ENCODE assay signal across 26 cellular contexts in genomic region chr7:66263936-66264335, GRCh38. TPM values are rescaled to one million over a fixed set of nuclear protein-coding genes. Genes with fewer than 3 reads are reported as not detected.
DNase-seq lines count a peak whose midpoint lies in the region; ATAC-seq, FAIRE-seq and TF ChIP-seq lines count a peak whose summit lies in the region.
"Had no signal": no experiment of that assay in that cellular context is flagged by ENCODE, and none has a peak within 500 bp of the region (broad histone marks: within the 10 kb centered on the region; RNA-seq: fewer than 3 reads in every experiment).

No MANE protein-coding gene starts in this region.

- intact Hi-C loops in endothelial cell of umbilical vein (cut with micrococcal nuclease): no loop called here

- no peak for TF ChIP-seq POLR2A in endothelial cell of umbilical vein (IDR thresholded peaks at IDR 0.05; ENCODE audit: low read depth, low read length)

- H3K27me3 ChIP-seq in endothelial cell of umbilical vein (ENCODE audit: control insufficient read depth in 2 of 2, insufficient read depth in 2 of 2, low read length in 2 of 2): no peaks in the 10 kb centered on the region
- H3K27me3 ChIP-seq: BE2C, BLaER1 had no signal

- no TSS peak for BruUV-seq in endothelial cell of umbilical vein (replicated peaks; lab: Mats Ljungman, UMichigan)

- POLR2A ChIA-PET in endothelial cell of umbilical vein (lab: Charles Lee): no interaction called here

- no peak overlapping the region for H3K27ac ChIP-seq in endothelial cell of umbilical vein (ENCODE audit: insufficient read depth, low read depth, low read length)
- H3K27ac ChIP-seq: BLaER1 had no signal

- H3K4me1 Mint-ChIP-seq in effector memory CD8-positive, alpha-beta T cell (ENCODE audit: low read depth in 2 of 2): no peaks in the 10 kb centered on the region
- H3K4me1 Mint-ChIP-seq: CD14-positive monocyte; CD4-positive, alpha-beta memory T cell; CD4-positive, CD25-positive, alpha-beta regulatory T cell; CD8-positive, alpha-beta memory T cell had no signal

- no peak for ATAC-seq in effector memory CD8-positive, alpha-beta T cell (replicated peaks)
- ATAC-seq: GM12878 had no signal

- DNase-seq in endothelial cell of umbilical vein (ENCODE audit: low read depth, low spot score) (peak; percentile 24), kidney tubule cell (ENCODE audit: low spot score) (peak; percentile 13), GM13977 (ENCODE audit: low spot score) (no peak)
- no peak for DNase-seq in effector memory CD8-positive, alpha-beta T cell
- DNase-seq in effector CD4-positive, alpha-beta T cell: no peak
- DNase-seq: 8988T; ACHN; BE2C; C1 segment of cervical spinal cord; CD4-positive, alpha-beta memory T cell; CD4-positive, CD25-positive, alpha-beta regulatory T cell; CD8-positive, alpha-beta memory T cell; COR-L47; DMS 273 treated with DMSO at 0.1 percent for 48 hours; DMS153; DMS53; DMS79; DND-41; EL; GDM1 had no signal

- dilution Hi-C loops in endothelial cell of umbilical vein (cut with MboI; ENCODE audit: extremely low pct_ligation_motif_present, low sequenced_read_pairs): no loop called here

- H3K79me2 ChIP-seq in endothelial cell of umbilical vein (ENCODE audit: control insufficient read depth, insufficient read depth, low read length): peaks cover 5% of the 10 kb centered on the region

- H3K4me1 ChIP-seq in endothelial cell of umbilical vein (ENCODE audit: control insufficient read depth, extremely low read depth, insufficient read depth, low read length): peaks cover 5% of the 10 kb centered on the region
- H3K4me1 ChIP-seq: BE2C, BLaER1 had no signal

- H3K36me3 ChIP-seq in endothelial cell of umbilical vein (ENCODE audit: control insufficient read depth in 2 of 2, extremely low read depth in 1 of 2, insufficient read depth in 2 of 2, low read length in 2 of 2): no peaks in the 10 kb centered on the region
- H3K36me3 ChIP-seq: BE2C had no signal

- H3K9me3 Mint-ChIP-seq in effector memory CD8-positive, alpha-beta T cell: peaks cover 8 to 9% of the 10 kb centered on the region in 2 donors

- no peak for FAIRE-seq in endothelial cell of umbilical vein (lab: Jason Lieb, UNC)
- FAIRE-seq: A204.1, GM12878, GM12892, GM19239 had no signal

- H3K9me3 ChIP-seq in endothelial cell of umbilical vein (replicated peaks; ENCODE audit: control insufficient read depth, insufficient read depth, low read length): peaks cover 3% of the 10 kb centered on the region

- H4K20me1 ChIP-seq in endothelial cell of umbilical vein (replicated peaks; ENCODE audit: control insufficient read depth, extremely low read depth, insufficient read depth, low read length): no peaks in the 10 kb centered on the region
- H4K20me1 ChIP-seq: BLaER1 had no signal

- TF ChIP-seq CTCF in endothelial cell of umbilical vein (IDR thresholded peaks at IDR 0.05; ENCODE audit: extremely low read depth in 1 of 2, insufficient read depth in 1 of 2, low read depth in 1 of 2, low read length in 2 of 2) (no peak), GM13977 (IDR thresholded peaks at IDR 0.05; ENCODE audit: extremely low read depth, insufficient read depth, missing control alignments) (no peak)

- no peak overlapping the region for H3K27ac Mint-ChIP-seq in effector memory CD8-positive, alpha-beta T cell
- H3K27ac Mint-ChIP-seq: CD14-positive monocyte; CD4-positive, alpha-beta memory T cell; CD4-positive, CD25-positive, alpha-beta regulatory T cell; CD8-positive, alpha-beta memory T cell had no signal

- H2AFZ ChIP-seq in endothelial cell of umbilical vein (ENCODE audit: low read depth, low read length): no peak overlapping the region

- H3K27me3 Mint-ChIP-seq in effector memory CD8-positive, alpha-beta T cell: peaks cover 27 to 38% of the 10 kb centered on the region in 2 donors

- H3K36me3 Mint-ChIP-seq in effector memory CD8-positive, alpha-beta T cell (ENCODE audit: insufficient read depth): no peaks in the 10 kb centered on the region

- peaks cover 3% of the 10 kb centered on the region for H3K9me1 ChIP-seq in endothelial cell of umbilical vein (replicated peaks; ENCODE audit: control insufficient read depth, extremely low read depth, insufficient read depth, low read length)

- H3K4me2 ChIP-seq in endothelial cell of umbilical vein (ENCODE audit: insufficient read depth, low read length): no peak overlapping the region
- H3K4me2 ChIP-seq: BLaER1 had no signal

- no peak overlapping the region for H3K4me3 Mint-ChIP-seq in effector memory CD8-positive, alpha-beta T cell
- H3K4me3 Mint-ChIP-seq: CD14-positive monocyte; CD4-positive, alpha-beta memory T cell; CD4-positive, CD25-positive, alpha-beta regulatory T cell; CD8-positive, alpha-beta memory T cell had no signal

- CTCF ChIA-PET in endothelial cell of umbilical vein (lab: Charles Lee): no interaction called here

- no peak overlapping the region for H3K4me3 ChIP-seq in endothelial cell of umbilical vein (replicated peaks in 1 of 3; ENCODE audit: insufficient read depth in 1 of 3, low read depth in 1 of 3, low read length in 3 of 3)
- H3K4me3 ChIP-seq: BLaER1, GM12878 had no signal

- in situ Hi-C loops in GM13977 (cut with MboI; ENCODE audit: low pct_unique_long_range_greater_than_20kb, low sequenced_read_pairs, unreplicated experiment): no loop called here

- no peak overlapping the region for H3K9ac ChIP-seq in endothelial cell of umbilical vein (replicated peaks; ENCODE audit: extremely low read depth, insufficient read depth, low read length)
- H3K9ac ChIP-seq: BLaER1 had no signal

TF ChIP-seq in endothelial cell of umbilical vein, 7 proteins besides CTCF, POLR2A, EP300 and RAD21:
- TF ChIP-seq FOS (IDR thresholded peaks at IDR 0.05; ENCODE audit: borderline replicate concordance, insufficient read depth, low read length) (no peak), POLR2AphosphoS5 (IDR thresholded peaks at IDR 0.05; ENCODE audit: insufficient read depth, low read depth, low read length) (no peak), EZH2 (IDR thresholded peaks at IDR 0.05; ENCODE audit: borderline replicate concordance, low read depth, low read length, severe bottlenecking) (no peak), MYC (IDR thresholded peaks at IDR 0.05; ENCODE audit: low read depth, low read length) (no peak), JUN (IDR thresholded peaks at IDR 0.05; ENCODE audit: borderline replicate concordance, insufficient read depth, insufficient read length, low read depth) (no peak), GATA2 (IDR thresholded peaks at IDR 0.05; ENCODE audit: insufficient read depth, insufficient read length, low read depth, low read length) (no peak)
- TF ChIP-seq, protein P1, sequence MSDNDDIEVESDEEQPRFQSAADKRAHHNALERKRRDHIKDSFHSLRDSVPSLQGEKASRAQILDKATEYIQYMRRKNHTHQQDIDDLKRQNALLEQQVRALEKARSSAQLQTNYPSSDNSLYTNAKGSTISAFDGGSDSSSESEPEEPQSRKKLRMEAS (IDR thresholded peaks at IDR 0.05; ENCODE audit: insufficient read depth, insufficient read length): no peak
TF ChIP-seq in endothelial cell of umbilical vein: peak in this region for 0.

RNA-seq across cellular contexts. Expression of gene TPST1, which starts 58.8 kb away (rescaled TPM):
- total RNA-seq in endothelial cell of umbilical vein: 18.7 and 19.1 TPM in 2 replicates
- polyA plus RNA-seq in endothelial cell of umbilical vein: 17.3 and 21.0 TPM in 2 replicates
- 28.6 and 30.0 TPM in 2 replicates for polyA plus RNA-seq in endothelial cell of umbilical vein (2011; cell fraction: cytosol; rRNA removed)
- polyA plus RNA-seq in endothelial cell of umbilical vein (2011; cell fraction: nucleus; rRNA removed): 24.2 and 27.3 TPM in 2 replicates
- polyA plus RNA-seq in endothelial cell of umbilical vein (2012): 25.9 and 27.0 TPM in 2 replicates
- polyA minus RNA-seq in endothelial cell of umbilical vein: 58.5 and 60.3 TPM in 2 replicates
- polyA minus RNA-seq in endothelial cell of umbilical vein (2011; cell fraction: cytosol; rRNA and poly(A)+ RNA removed): 4.8 TPM
- polyA minus RNA-seq in endothelial cell of umbilical vein (2011; cell fraction: nucleus; rRNA and poly(A)+ RNA removed): 39.1 and 46.8 TPM in 2 replicates

Comparison
In these comparisons a context has a peak if more than half of its experiments do, and no peak if none do; other contexts are left out.
1. DNase-seq: peak in endothelial cell of umbilical vein (single experiment) and kidney tubule cell (single experiment); none in effector memory CD8-positive, alpha-beta T cell (0 of 3), GM13977 (single experiment) and effector CD4-positive, alpha-beta T cell (single experiment).